ENCODE assay signal across 9 cellular contexts in the genomic region with DNA sequence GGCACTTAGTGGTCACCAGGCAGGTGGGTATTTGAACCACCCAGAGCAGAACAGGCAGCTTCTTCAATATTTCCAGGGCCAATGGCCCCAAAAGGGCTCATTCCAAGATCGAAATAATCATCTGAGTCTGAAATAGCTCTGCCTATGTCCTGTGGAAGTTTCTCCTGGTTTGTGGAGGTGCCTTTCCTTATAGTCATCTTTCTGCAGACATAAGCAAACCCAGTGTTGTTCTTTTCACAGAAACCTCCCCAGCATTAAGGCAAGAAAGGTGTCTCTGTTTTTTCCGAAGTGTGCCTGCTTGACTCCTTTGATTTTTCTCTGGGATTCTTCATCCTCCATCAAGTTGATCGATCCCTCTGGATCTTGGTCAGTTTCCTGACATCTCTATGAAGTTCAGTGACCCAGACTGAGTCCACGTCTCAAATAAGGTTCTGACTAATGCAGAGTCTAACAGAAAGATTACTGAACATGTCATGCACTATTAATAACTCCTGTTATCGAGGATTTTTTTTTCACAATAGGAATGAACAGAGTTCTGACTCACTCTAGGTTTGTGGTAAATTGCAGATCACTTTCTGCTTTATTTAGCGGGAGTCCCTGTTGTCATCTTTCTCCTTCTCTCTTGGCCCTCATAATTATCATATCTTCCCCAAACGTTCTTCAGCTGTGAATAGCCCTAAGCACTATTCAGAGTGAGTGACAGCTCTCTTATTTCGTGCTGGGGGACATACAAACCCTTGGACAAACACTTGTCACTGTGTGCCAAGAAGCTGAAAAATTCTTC. TPM values are rescaled to one million over a fixed set of nuclear protein-coding genes. Genes with fewer than 3 reads are reported as not detected.
DNase-seq lines count a peak whose midpoint lies in the region; ATAC-seq and TF ChIP-seq lines count a peak whose summit lies in the region.
"Had no signal": no experiment of that assay in that cellular context is flagged by ENCODE, and none has a peak within 500 bp of the region (broad histone marks: within the 10 kb centered on the region; RNA-seq: fewer than 3 reads in every experiment).

No MANE protein-coding gene starts in this region.

- peaks cover 1% of the 10 kb centered on the region for H3K36me3 Mint-ChIP-seq in activated naive CD4-positive, alpha-beta T cell treated with anti-CD3 and anti-CD28 coated beads, Interleukin-2, amount 50 U/mL, for 24 hours
- peaks cover 4 to 16% of the 10 kb centered on the region in 2 donors for H3K36me3 Mint-ChIP-seq in activated naive CD4-positive, alpha-beta T cell treated with anti-CD3 and anti-CD28 coated beads, Interleukin-2, amount 50 U/mL, for 72 hours

- peak overlapping the region; percentile 35 for H3K27ac ChIP-seq in cardiac muscle cell

- DNase-seq in activated naive CD4-positive, alpha-beta T cell treated with anti-CD3 and anti-CD28 coated beads, Interleukin-2, amount 50 U/mL, for 72 hours (ENCODE audit: low spot score in 2 of 2), result no peak
- DNase-seq in T1000 (lab: John Stamatoyannopoulos, UW), result peak; percentile 24
- peak in 1 of 2 donors; percentile 93 for DNase-seq in cardiac muscle cell (ENCODE audit: low read depth in 1 of 2, low spot score in 1 of 2)
- peak; percentile 90 for DNase-seq in stromal cell of bone marrow (ENCODE audit: low read depth)
- no peak for DNase-seq in stimulated activated CD4-positive, alpha-beta T cell treated with anti-CD3 and anti-CD28 coated beads, Interleukin-12 subunit alpha, Interleukin-12 subunit beta, amount 100 ng/mL, for 4 hours
- DNase-seq in NCI-H128 (lab: John Stamatoyannopoulos, UW; ENCODE audit: unreplicated experiment), result no peak

- H3K4me1 ChIP-seq in cardiac muscle cell (ENCODE audit: low read depth), result peaks cover 22% of the 10 kb centered on the region

- peaks cover 35% of the 10 kb centered on the region for H3K4me1 Mint-ChIP-seq in activated naive CD4-positive, alpha-beta T cell treated with anti-CD3 and anti-CD28 coated beads, Interleukin-2, amount 50 U/mL, for 24 hours

- TF ChIP-seq CTCF in cardiac muscle cell (IDR thresholded peaks at IDR 0.05; ENCODE audit: low read depth, low read length), result no peak

- ATAC-seq in activated naive CD4-positive, alpha-beta T cell treated with anti-CD3 and anti-CD28 coated beads, Interleukin-2, amount 50 U/mL, for 72 hours, result no peak
- ATAC-seq in HG02840 (IDR thresholded peaks at IDR 0.05; ENCODE audit: low FRiP score, unreplicated experiment), result no peak

- H3K27me3 Mint-ChIP-seq in activated naive CD4-positive, alpha-beta T cell treated with anti-CD3 and anti-CD28 coated beads, Interleukin-2, amount 50 U/mL, for 24 hours, result no peaks in the 10 kb centered on the region

- H3K27me3 ChIP-seq in cardiac muscle cell, result no peaks in the 10 kb centered on the region

- no peaks in the 10 kb centered on the region for H3K9me3 ChIP-seq in cardiac muscle cell (ENCODE audit: low read depth)

- H3K4me3 ChIP-seq in cardiac muscle cell, result no peak overlapping the region

- no peaks in the 10 kb centered on the region for H3K9me3 Mint-ChIP-seq in activated naive CD4-positive, alpha-beta T cell treated with anti-CD3 and anti-CD28 coated beads, Interleukin-2, amount 50 U/mL, for 24 hours
- no peaks in the 10 kb centered on the region for H3K9me3 Mint-ChIP-seq in activated naive CD4-positive, alpha-beta T cell treated with anti-CD3 and anti-CD28 coated beads, Interleukin-2, amount 50 U/mL, for 72 hours

- H3K36me3 ChIP-seq in cardiac muscle cell, result no peaks in the 10 kb centered on the region

- no peak overlapping the region for H3K27ac Mint-ChIP-seq in activated naive CD4-positive, alpha-beta T cell treated with anti-CD3 and anti-CD28 coated beads, Interleukin-2, amount 50 U/mL, for 24 hours
- no peak overlapping the region for H3K27ac Mint-ChIP-seq in activated naive CD4-positive, alpha-beta T cell treated with anti-CD3 and anti-CD28 coated beads, Interleukin-2, amount 50 U/mL, for 72 hours

- peak overlapping the region; percentile 31 for H3K4me3 Mint-ChIP-seq in activated naive CD4-positive, alpha-beta T cell treated with anti-CD3 and anti-CD28 coated beads, Interleukin-2, amount 50 U/mL, for 24 hours

RNA-seq across cellular contexts. Expression of a gene that starts 1.5 kb away (rescaled TPM):
- not detected for total RNA-seq in activated naive CD4-positive, alpha-beta T cell treated with anti-CD3 and anti-CD28 coated beads, Interleukin-2, amount 50 U/mL, for 72 hours
- total RNA-seq in cardiac muscle cell, result not detected in 2 replicates
- polyA plus RNA-seq in cardiac muscle cell, result not detected in 2 replicates
- total RNA-seq: urinary bladder had no signal
- polyA plus RNA-seq: urinary bladder had no signal

RNA-seq across cellular contexts. Expression of a gene that starts 1.7 kb away (rescaled TPM):
- total RNA-seq in activated naive CD4-positive, alpha-beta T cell treated with anti-CD3 and anti-CD28 coated beads, Interleukin-2, amount 50 U/mL, for 72 hours, result 10 to 100 TPM; 52.6 to 76.6 TPM
- total RNA-seq in cardiac muscle cell, result 49.4 and 52.8 TPM in 2 replicates
- 21.9 and 24.3 TPM in 2 replicates for polyA plus RNA-seq in cardiac muscle cell

RNA-seq across cellular contexts. Expression of a gene that starts 10.6 kb away (rescaled TPM):
- 10 to 100 TPM; 33.2 to 49.8 TPM for total RNA-seq in activated naive CD4-positive, alpha-beta T cell treated with anti-CD3 and anti-CD28 coated beads, Interleukin-2, amount 50 U/mL, for 72 hours
- 12.6 and 17.3 TPM in 2 replicates for total RNA-seq in cardiac muscle cell
- 3.1 and 5.2 TPM in 2 replicates for polyA plus RNA-seq in cardiac muscle cell

RNA-seq across cellular contexts. Expression of a gene that starts 33.7 kb away (rescaled TPM):
- total RNA-seq in activated naive CD4-positive, alpha-beta T cell treated with anti-CD3 and anti-CD28 coated beads, Interleukin-2, amount 50 U/mL, for 72 hours, result 1 to 10 TPM in 1 of 2 donors, under 1 TPM in 1; 0.50 to 1.1 TPM
- not detected in 2 replicates for total RNA-seq in cardiac muscle cell
- polyA plus RNA-seq in cardiac muscle cell, result not detected in 2 replicates

RNA-seq across cellular contexts. Expression of a gene that starts 51.5 kb away (rescaled TPM):
- 100 to 1,000 TPM in 1 of 2 donors, 10 to 100 TPM in 1; 89.7 to 136 TPM for total RNA-seq in activated naive CD4-positive, alpha-beta T cell treated with anti-CD3 and anti-CD28 coated beads, Interleukin-2, amount 50 U/mL, for 72 hours
- 154 and 161 TPM in 2 replicates for total RNA-seq in cardiac muscle cell
- polyA plus RNA-seq in cardiac muscle cell, result 139 and 160 TPM in 2 replicates

Comparison
In these comparisons a context has a peak if more than half of its experiments do, and no peak if none do; other contexts are left out.
1. DNase-seq: peak in T1000 (single experiment) and stromal cell of bone marrow (single experiment); none in activated naive CD4-positive, alpha-beta T cell treated with anti-CD3 and anti-CD28 coated beads, Interleukin-2, amount 50 U/mL, for 72 hours (0 of 2), stimulated activated CD4-positive, alpha-beta T cell treated with anti-CD3 and anti-CD28 coated beads, Interleukin-12 subunit alpha, Interleukin-12 subunit beta, amount 100 ng/mL, for 4 hours (single experiment) and NCI-H128 (single experiment).